8 cellular contexts compared by ENCODE assay signal in the genomic region with DNA sequence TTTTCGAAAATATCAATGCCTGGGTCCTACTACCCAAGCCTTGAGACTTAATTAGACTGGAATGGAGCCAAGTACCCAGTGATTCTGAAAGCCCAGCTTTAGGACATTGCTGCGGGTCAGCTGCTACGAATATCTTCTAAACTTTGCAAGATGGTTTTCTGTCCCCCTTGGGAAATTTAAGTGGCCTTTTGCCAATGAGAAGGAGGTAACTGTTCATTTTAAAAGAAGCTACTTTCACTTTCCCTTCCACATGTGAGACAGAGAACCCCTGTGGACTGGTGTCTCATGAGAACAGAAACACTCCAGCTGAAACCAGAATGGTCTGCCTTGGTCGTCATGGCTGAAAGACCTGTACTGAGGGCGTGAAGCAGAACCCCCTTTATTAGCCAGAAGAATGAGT.
A peak's percentile ranks its signal among the peaks of the same experiment; 100 is the strongest.
DNase-seq lines count a peak whose midpoint lies in the region; ATAC-seq and TF ChIP-seq lines count a peak whose summit lies in the region.

No MANE protein-coding gene starts in this region.

- peak; percentile 79 to 90 for ATAC-seq in CD4-positive, CD25-positive, alpha-beta regulatory T cell (ENCODE audit: low read depth in 2 of 2)
- ATAC-seq in GM18861 (IDR thresholded peaks at IDR 0.05; ENCODE audit: unreplicated experiment) (peak; percentile 75), HG02970 (IDR thresholded peaks at IDR 0.05; ENCODE audit: low FRiP score, unreplicated experiment) (peak; percentile 86)

- peak overlapping the region; percentile 30 for H3K27ac ChIP-seq in CD4-positive, CD25-positive, alpha-beta regulatory T cell (ENCODE audit: insufficient read depth, low read length, poor library complexity, severe bottlenecking)

- no peaks in the 10 kb centered on the region for H3K27me3 Mint-ChIP-seq in CD4-positive, CD25-positive, alpha-beta regulatory T cell
- H3K27me3 Mint-ChIP-seq in type B pancreatic cell: peaks cover 11% of the 10 kb centered on the region

- peak overlapping the region; percentile 84 to 94 (median 91) for H3K27ac Mint-ChIP-seq in CD4-positive, CD25-positive, alpha-beta regulatory T cell
- no peak overlapping the region for H3K27ac Mint-ChIP-seq in type B pancreatic cell

- TF ChIP-seq CTCF in fibroblast of pulmonary artery (IDR thresholded peaks at IDR 0.05; ENCODE audit: low read length, missing control alignments): no peak
- no peak for TF ChIP-seq CTCF in type B pancreatic cell (conservative IDR thresholded peaks at IDR 0.05)

- H3K9me3 Mint-ChIP-seq in CD4-positive, CD25-positive, alpha-beta regulatory T cell: peaks cover 0 to 1% (median 0%) of the 10 kb centered on the region in 7 donors
- peaks cover 10% of the 10 kb centered on the region for H3K9me3 Mint-ChIP-seq in type B pancreatic cell

- H3K4me1 Mint-ChIP-seq in CD4-positive, CD25-positive, alpha-beta regulatory T cell: peaks cover 0 to 37% (median 24%) of the 10 kb centered on the region in 4 donors
- peaks cover 22% of the 10 kb centered on the region for H3K4me1 Mint-ChIP-seq in type B pancreatic cell (ENCODE audit: unreplicated experiment)

- H3K27me3 ChIP-seq in CD4-positive, CD25-positive, alpha-beta regulatory T cell (ENCODE audit: control insufficient read depth, insufficient read depth, low read length): no peaks in the 10 kb centered on the region

- no peaks in the 10 kb centered on the region for H3K36me3 Mint-ChIP-seq in CD4-positive, CD25-positive, alpha-beta regulatory T cell
- H3K36me3 Mint-ChIP-seq in type B pancreatic cell: no peaks in the 10 kb centered on the region

- peak overlapping the region in 3 of 4 donors; percentile 61 to 86 (median 82) for H3K4me3 Mint-ChIP-seq in CD4-positive, CD25-positive, alpha-beta regulatory T cell
- H3K4me3 Mint-ChIP-seq in type B pancreatic cell: no peak overlapping the region

- H3K9me3 ChIP-seq in CD4-positive, CD25-positive, alpha-beta regulatory T cell (ENCODE audit: control insufficient read depth in 2 of 2, low read length in 2 of 2): no peaks in the 10 kb centered on the region

- peak overlapping the region; percentile 69 for H3K4me3 ChIP-seq in CD4-positive, CD25-positive, alpha-beta regulatory T cell (ENCODE audit: low read depth, low read length)
- no peak overlapping the region for H3K4me3 ChIP-seq in fibroblast of pulmonary artery (replicated peaks; ENCODE audit: low read depth, low read length)

- H3K36me3 ChIP-seq in CD4-positive, CD25-positive, alpha-beta regulatory T cell (ENCODE audit: control insufficient read depth, insufficient read depth, low read length): no peaks in the 10 kb centered on the region

- H3K4me1 ChIP-seq in CD4-positive, CD25-positive, alpha-beta regulatory T cell (ENCODE audit: control insufficient read depth, insufficient read depth, low read length, poor library complexity, severe bottlenecking): peaks cover 13% of the 10 kb centered on the region

- DNase-seq in CD4-positive, CD25-positive, alpha-beta regulatory T cell: peak in 2 of 3 donors; percentile 40 to 76
- DNase-seq in RPMI8226 (peak; percentile 60), fibroblast of pulmonary artery (ENCODE audit: low read depth) (peak; percentile 8), foreskin melanocyte (no peak), midbrain (lab: John Stamatoyannopoulos, UW) (no peak), type B pancreatic cell (ENCODE audit: extremely low spot score, unreplicated experiment) (no peak)

Comparison
In these comparisons a context has a peak if more than half of its experiments do, and no peak if none do; other contexts are left out.
1. DNase-seq: peak in CD4-positive, CD25-positive, alpha-beta regulatory T cell (2 of 3), RPMI8226 (single experiment) and fibroblast of pulmonary artery (single experiment); none in foreskin melanocyte (single experiment), midbrain (single experiment) and type B pancreatic cell (single experiment).
2. Peak in every context shown above with its lines, with median percentiles within 50 percentile points of each other: ATAC-seq.